22 cellular contexts compared by ENCODE assay signal in genomic region chr4:175935016-175935661, GRCh38.
DNase-seq lines count a peak whose midpoint lies in the region; ATAC-seq and TF ChIP-seq lines count a peak whose summit lies in the region.
"Had no signal": no experiment of that assay in that cellular context is flagged by ENCODE, and none has a peak within 500 bp of the region (broad histone marks: within the 10 kb centered on the region; RNA-seq: fewer than 3 reads in every experiment).

No MANE protein-coding gene starts in this region.

- no peaks in the 10 kb centered on the region for H3K36me3 Mint-ChIP-seq in WTC11

- no peaks in the 10 kb centered on the region for H3K36me3 ChIP-seq in upper lobe of right lung
- H3K36me3 ChIP-seq: esophagus muscularis mucosa, MG63, prostate gland had no signal

- H3K4me1 Mint-ChIP-seq in WTC11, result peaks cover 5% of the 10 kb centered on the region
- H3K4me1 Mint-ChIP-seq: activated naive CD8-positive, alpha-beta T cell treated with anti-CD3 and anti-CD28 coated beads, Interleukin-2, amount 50 U/mL, for 24 hours; B cell; nephron had no signal

- intact Hi-C loops in upper lobe of right lung (cut with DNase I), result no loop called here

- H3K4me1 ChIP-seq in upper lobe of right lung, result no peaks in the 10 kb centered on the region
- H3K4me1 ChIP-seq: prostate gland had no signal

- H3K9me3 Mint-ChIP-seq in WTC11, result peaks cover 5% of the 10 kb centered on the region; the same call in 1 of the 2 replicates
- H3K9me3 Mint-ChIP-seq: activated naive CD8-positive, alpha-beta T cell treated with anti-CD3 and anti-CD28 coated beads, Interleukin-2, amount 50 U/mL, for 24 hours; nephron; T-helper 1 cell treated with Interleukin-12 subunit alpha and Interleukin-12 subunit beta and Interleukin-4 antibody, amounts not matched to agents 30 μg/mL and 1 μg/mL, for 36 hours had no signal

- peak; percentile 21 for DNase-seq in HT1080 (ENCODE audit: low read depth)
- DNase-seq in WTC11 (ENCODE audit: low spot score), result no peak
- peak; percentile 19 for DNase-seq in iPS-NIHi7 (ENCODE audit: extremely low spot score)
- DNase-seq in upper lobe of right lung, result no peak
- DNase-seq in ureter (ENCODE audit: low spot score), result no peak
- no peak for DNase-seq in stimulated activated naive CD4-positive, alpha-beta T cell (lab: John Stamatoyannopoulos, UW)
- DNase-seq: activated naive CD8-positive, alpha-beta T cell treated with anti-CD3 and anti-CD28 coated beads, Interleukin-2, amount 50 U/mL, for 24 hours; dorsolateral prefrontal cortex; GDM1; MG63; NCI-H1694; NCI-H345; SHP77 treated with DMSO at 0.1 percent for 48 hours; stimulated activated CD4-positive, alpha-beta T cell treated with anti-CD3 and anti-CD28 coated beads, Interleukin-4, amount 100 ng/mL, for 4 hours had no signal

- no peak overlapping the region for H3K4me3 ChIP-seq in upper lobe of right lung
- H3K4me3 ChIP-seq: dorsolateral prefrontal cortex, esophagus muscularis mucosa, GM12878, MG63, prostate gland, skin epidermis had no signal

- POLR2A ChIA-PET in WTC11 (lab: Charles Lee), result no interaction called here

- no peaks in the 10 kb centered on the region for H3K27me3 ChIP-seq in upper lobe of right lung
- H3K27me3 ChIP-seq: dorsolateral prefrontal cortex, esophagus muscularis mucosa had no signal

- CTCF ChIA-PET in WTC11 (lab: Charles Lee), result no interaction called here

- no peak overlapping the region for H3K4me3 Mint-ChIP-seq in WTC11
- H3K4me3 Mint-ChIP-seq: activated naive CD8-positive, alpha-beta T cell treated with anti-CD3 and anti-CD28 coated beads, Interleukin-2, amount 50 U/mL, for 24 hours; B cell; nephron; T-helper 1 cell treated with Interleukin-12 subunit alpha and Interleukin-12 subunit beta and Interleukin-4 antibody, amounts not matched to agents 30 μg/mL and 1 μg/mL, for 36 hours had no signal

- no peaks in the 10 kb centered on the region for H3K27me3 Mint-ChIP-seq in WTC11 (ENCODE audit: low read depth)
- H3K27me3 Mint-ChIP-seq: B cell had no signal

- peak; percentile 83 for ATAC-seq in WTC11
- peak; percentile 73 for ATAC-seq in upper lobe of right lung
- no peak for ATAC-seq in activated CD4-positive, CD25-positive, alpha-beta regulatory T cell treated with anti-CD3 and anti-CD28 coated beads, Interleukin-2, amount 50 U/mL, for 24 hours
- ATAC-seq: activated naive CD8-positive, alpha-beta T cell treated with anti-CD3 and anti-CD28 coated beads, Interleukin-2, amount 50 U/mL, for 24 hours; GM12878 had no signal

- no peaks in the 10 kb centered on the region for H3K9me3 ChIP-seq in upper lobe of right lung
- H3K9me3 ChIP-seq: esophagus muscularis mucosa, MG63, prostate gland had no signal

- no peak overlapping the region for H3K27ac Mint-ChIP-seq in WTC11
- H3K27ac Mint-ChIP-seq: activated naive CD8-positive, alpha-beta T cell treated with anti-CD3 and anti-CD28 coated beads, Interleukin-2, amount 50 U/mL, for 24 hours; B cell; nephron; T-helper 1 cell treated with Interleukin-12 subunit alpha and Interleukin-12 subunit beta and Interleukin-4 antibody, amounts not matched to agents 30 μg/mL and 1 μg/mL, for 36 hours had no signal

- TF ChIP-seq CTCF in WTC11 (IDR thresholded peaks at IDR 0.05), result no peak
- no peak for TF ChIP-seq CTCF in upper lobe of right lung (IDR thresholded peaks at IDR 0.05)

- no peak overlapping the region for H3K27ac ChIP-seq in upper lobe of right lung
- H3K27ac ChIP-seq: dorsolateral prefrontal cortex, prostate gland, skin epidermis had no signal

TF ChIP-seq in WTC11, 78 proteins besides CTCF, POLR2A, EP300 and RAD21:
- no peak for TF ChIP-seq NR2C2 (CRISPR knock-in tag; IDR thresholded peaks at IDR 0.05)

Comparison
In these comparisons a context has a peak if more than half of its experiments do, and no peak if none do; other contexts are left out.
1. DNase-seq: peak in HT1080 (single experiment) and iPS-NIHi7 (single experiment); none in WTC11 (single experiment), upper lobe of right lung (single experiment), ureter (single experiment) and stimulated activated naive CD4-positive, alpha-beta T cell (0 of 6).
2. ATAC-seq: peak in WTC11 (single experiment) and upper lobe of right lung (single experiment); none in activated CD4-positive, CD25-positive, alpha-beta regulatory T cell treated with anti-CD3 and anti-CD28 coated beads, Interleukin-2, amount 50 U/mL, for 24 hours (0 of 2).